ENCODE assay signal across 14 cellular contexts in the genomic region with DNA sequence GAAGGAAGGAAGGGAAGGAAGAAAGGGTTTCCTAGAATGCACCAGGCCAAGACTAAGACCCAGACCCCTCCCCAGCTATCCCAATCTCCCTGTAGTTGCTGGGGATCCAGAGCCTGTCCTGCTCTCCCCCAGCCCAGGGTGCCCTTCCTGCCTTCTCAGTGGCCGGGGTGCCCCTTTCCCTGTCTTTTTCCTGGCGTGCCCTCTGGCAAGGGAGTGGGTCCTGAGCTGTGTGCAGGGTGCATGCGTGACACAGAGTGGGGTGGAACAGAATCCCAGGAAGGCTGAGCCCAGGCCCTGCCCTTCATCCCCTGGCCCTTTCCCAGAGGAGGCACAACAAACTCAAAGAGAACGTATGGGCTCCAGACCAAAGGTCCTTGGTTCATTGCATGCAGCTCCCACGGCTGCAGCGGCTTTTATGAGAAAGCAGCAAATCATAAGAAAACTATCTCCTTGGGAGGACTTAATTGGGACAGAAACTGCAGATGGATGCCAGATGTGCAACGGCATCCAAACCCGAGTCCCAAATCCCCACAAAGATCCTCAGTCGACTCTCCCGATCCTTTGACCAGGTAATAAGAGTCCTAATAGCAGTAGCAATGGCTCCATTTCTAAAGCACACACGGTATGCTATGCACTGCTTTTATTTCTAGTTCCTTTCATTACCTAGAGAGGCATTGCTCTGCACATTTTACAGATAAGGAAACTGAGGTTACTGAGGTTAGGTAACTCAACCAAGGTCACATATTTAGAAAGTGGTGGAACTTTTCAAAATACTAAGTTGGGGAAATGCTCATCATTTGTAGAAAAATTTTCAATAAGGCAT. TPM values are rescaled to one million over a fixed set of nuclear protein-coding genes. Genes with fewer than 3 reads are reported as not detected.
DNase-seq lines count a peak whose midpoint lies in the region; ATAC-seq and TF ChIP-seq lines count a peak whose summit lies in the region.
"Had no signal": no experiment of that assay in that cellular context is flagged by ENCODE, and none has a peak within 500 bp of the region (broad histone marks: within the 10 kb centered on the region; RNA-seq: fewer than 3 reads in every experiment).

No MANE protein-coding gene starts in this region.

- H3K9me3 Mint-ChIP-seq in HFFc6 = no peaks in the 10 kb centered on the region
- no peaks in the 10 kb centered on the region for H3K9me3 Mint-ChIP-seq in stimulated activated effector memory CD8-positive, alpha-beta T cell treated with anti-CD3 and anti-CD28 coated beads, Interleukin-12 subunit alpha, Interleukin-12 subunit beta, amount 100 ng/mL, for 72 hours

- DNase-seq in activated CD8-positive, alpha-beta memory T cell treated with anti-CD3 and anti-CD28 coated beads, Interleukin-2, amount 50 U/mL, for 48 hours = peak; percentile 54
- no peak for DNase-seq in activated CD8-positive, alpha-beta memory T cell treated with anti-CD3 and anti-CD28 coated beads, Interleukin-2, amount 50 U/mL, for 4 hours
- peak; percentile 55 for DNase-seq in HFFc6
- peak; percentile 43 for DNase-seq in ecto neural progenitor cell (ENCODE audit: low spot score)
- peak in 1 of 2 donors; percentile 70 for DNase-seq in stimulated activated effector memory CD8-positive, alpha-beta T cell treated with anti-CD3 and anti-CD28 coated beads, Interleukin-12 subunit alpha, Interleukin-12 subunit beta, amount 100 ng/mL, for 72 hours (ENCODE audit: low spot score in 2 of 2)
- DNase-seq in anterior cingulate cortex (lab: John Stamatoyannopoulos, UW) = no peak
- DNase-seq in NCI-H2171 (lab: John Stamatoyannopoulos, UW) = no peak
- DNase-seq: effector CD8-positive, alpha-beta T cell; NCI-H2171 treated with DMSO at 0.1 percent for 48 hours; small intestine; SW 1271; transverse colon had no signal

- no peaks in the 10 kb centered on the region for H3K36me3 Mint-ChIP-seq in HFFc6 (ENCODE audit: low read depth)
- H3K36me3 Mint-ChIP-seq in stimulated activated effector memory CD8-positive, alpha-beta T cell treated with anti-CD3 and anti-CD28 coated beads, Interleukin-12 subunit alpha, Interleukin-12 subunit beta, amount 100 ng/mL, for 72 hours = peaks cover 13% of the 10 kb centered on the region

- no peak for TF ChIP-seq CTCF in HFFc6 (IDR thresholded peaks at IDR 0.05)

- H3K27ac Mint-ChIP-seq in HFFc6 = no peak overlapping the region
- H3K27ac Mint-ChIP-seq in stimulated activated effector memory CD8-positive, alpha-beta T cell treated with anti-CD3 and anti-CD28 coated beads, Interleukin-12 subunit alpha, Interleukin-12 subunit beta, amount 100 ng/mL, for 72 hours = peak overlapping the region; percentile 46

- peak; percentile 64 for ATAC-seq in stimulated activated effector memory CD8-positive, alpha-beta T cell treated with anti-CD3 and anti-CD28 coated beads, Interleukin-12 subunit alpha, Interleukin-12 subunit beta, amount 100 ng/mL, for 72 hours
- ATAC-seq in HG03280 (IDR thresholded peaks at IDR 0.05; ENCODE audit: unreplicated experiment) = no peak

- peaks cover 29% of the 10 kb centered on the region for H3K4me1 Mint-ChIP-seq in HFFc6 (ENCODE audit: low read depth)
- peaks cover 62% of the 10 kb centered on the region for H3K4me1 Mint-ChIP-seq in stimulated activated effector memory CD8-positive, alpha-beta T cell treated with anti-CD3 and anti-CD28 coated beads, Interleukin-12 subunit alpha, Interleukin-12 subunit beta, amount 100 ng/mL, for 72 hours

- H3K4me3 Mint-ChIP-seq in HFFc6 = peak overlapping the region; percentile 3; the same call in 1 of the 2 replicates
- H3K4me3 Mint-ChIP-seq in stimulated activated effector memory CD8-positive, alpha-beta T cell treated with anti-CD3 and anti-CD28 coated beads, Interleukin-12 subunit alpha, Interleukin-12 subunit beta, amount 100 ng/mL, for 72 hours = peak overlapping the region; percentile 59

- H3K27me3 Mint-ChIP-seq in HFFc6 (ENCODE audit: insufficient read depth) = peaks cover 15% of the 10 kb centered on the region

RNA-seq across cellular contexts. Expression of a gene that starts 12.7 kb away (rescaled TPM):
- 10 to 100 TPM in 3 of 6 experiments, 1 to 10 TPM in 3; 9.6 to 13.6 (median 10.0) TPM for total RNA-seq in HFFc6 (2021; fragmentation: NEBNext Ultra II Directional; extraction: Animal tissue kit (Norgen Biotek cat#: 25700))

RNA-seq across cellular contexts. Expression of a gene that starts 18.7 kb away (rescaled TPM):
- total RNA-seq in HFFc6 (2021; fragmentation: NEBNext Ultra II Directional; extraction: Animal tissue kit (Norgen Biotek cat#: 25700)) = not detected
- total RNA-seq: G401 had no signal

Comparison
In these comparisons a context has a peak if more than half of its experiments do, and no peak if none do; other contexts are left out.
1. DNase-seq: peak in activated CD8-positive, alpha-beta memory T cell treated with anti-CD3 and anti-CD28 coated beads, Interleukin-2, amount 50 U/mL, for 48 hours (single experiment), HFFc6 (single experiment) and ecto neural progenitor cell (single experiment); none in activated CD8-positive, alpha-beta memory T cell treated with anti-CD3 and anti-CD28 coated beads, Interleukin-2, amount 50 U/mL, for 4 hours (single experiment), anterior cingulate cortex (0 of 58) and NCI-H2171 (single experiment).